Comparison of ENCODE assay signal across 14 cellular contexts in the genomic region with DNA sequence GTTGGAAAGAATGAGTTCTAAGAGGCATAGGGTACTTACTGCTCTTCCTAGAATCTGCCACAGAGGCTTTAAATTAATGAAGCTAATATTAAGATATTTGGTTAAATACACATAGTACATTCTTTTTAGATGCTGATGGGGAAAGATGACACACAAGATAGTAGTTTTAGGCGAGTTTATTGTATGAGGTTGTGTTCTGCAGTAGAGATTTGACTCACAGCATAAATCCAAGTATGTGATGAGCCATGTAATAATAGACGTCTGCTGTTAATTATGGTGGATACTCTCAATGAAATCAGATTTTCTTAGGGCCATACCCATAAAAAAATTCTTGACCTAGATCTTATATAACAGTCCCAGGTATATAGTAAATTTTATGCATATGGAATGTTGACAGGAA. TPM values are rescaled to one million over a fixed set of nuclear protein-coding genes. Genes with fewer than 3 reads are reported as not detected.
A peak's percentile ranks its signal among the peaks of the same experiment; 100 is the strongest.
DNase-seq lines count a peak whose midpoint lies in the region; ATAC-seq and TF ChIP-seq lines count a peak whose summit lies in the region.
"Had no signal": no experiment of that assay in that cellular context is flagged by ENCODE, and none has a peak within 500 bp of the region (broad histone marks: within the 10 kb centered on the region; RNA-seq: fewer than 3 reads in every experiment).

No MANE protein-coding gene starts in this region.

- no peak for DNase-seq in activated naive CD8-positive, alpha-beta T cell treated with anti-CD3 and anti-CD28 coated beads for 36 hours
- DNase-seq in SK-N-SH, result no peak
- peak; percentile 21 for DNase-seq in fibroblast of mammary gland (ENCODE audit: low read depth)
- DNase-seq in SW480 (ENCODE audit: low spot score), result no peak
- DNase-seq: DMS 273 treated with DMSO at 0.1 percent for 48 hours, GOT3, H9 had no signal

- no peaks in the 10 kb centered on the region for H3K36me3 Mint-ChIP-seq in activated naive CD8-positive, alpha-beta T cell
- H3K36me3 Mint-ChIP-seq in activated naive CD8-positive, alpha-beta T cell treated with anti-CD3 and anti-CD28 coated beads for 36 hours, result peaks cover 4% of the 10 kb centered on the region

- ATAC-seq in GM21528 (IDR thresholded peaks at IDR 0.05; ENCODE audit: low FRiP score, unreplicated experiment) (no peak), HG02610 (IDR thresholded peaks at IDR 0.05; ENCODE audit: unreplicated experiment) (no peak)
- ATAC-seq: GM12878, HepG2 had no signal

- TF ChIP-seq CTCF in SK-N-SH (IDR thresholded peaks at IDR 0.05) (no peak), fibroblast of mammary gland (conservative IDR thresholded peaks at IDR 0.05; ENCODE audit: control insufficient read depth, insufficient read depth, low read depth, low read length) (no peak)

- no peak for TF ChIP-seq EP300 in SK-N-SH (IDR thresholded peaks at IDR 0.05; ENCODE audit: borderline replicate concordance in 1 of 2, low read depth in 1 of 2, low read length in 1 of 2)

- no peak overlapping the region for H3K27ac ChIP-seq in SK-N-SH (ENCODE audit: low read depth in 2 of 2, low read length in 1 of 2)
- H3K27ac ChIP-seq: 22Rv1 had no signal

- CTCF ChIA-PET in SK-N-SH (lab: Yijun Ruan, JAX), result interaction anchor here (0.8 to 1.6 kb wide), 4 partner anchors 32 to 424 kb away, joined by 3 to 6 read pairs (median 4); no protein-coding TSS in a partner anchor

- no peaks in the 10 kb centered on the region for H3K9me3 Mint-ChIP-seq in activated naive CD8-positive, alpha-beta T cell (ENCODE audit: low read depth)
- H3K9me3 Mint-ChIP-seq in activated naive CD8-positive, alpha-beta T cell treated with anti-CD3 and anti-CD28 coated beads for 36 hours, result no peaks in the 10 kb centered on the region
- H3K9me3 Mint-ChIP-seq: CD14-positive monocyte, H9 had no signal

- H3K27ac Mint-ChIP-seq in activated naive CD8-positive, alpha-beta T cell, result peak overlapping the region; percentile 51
- no peak overlapping the region for H3K27ac Mint-ChIP-seq in activated naive CD8-positive, alpha-beta T cell treated with anti-CD3 and anti-CD28 coated beads for 36 hours
- H3K27ac Mint-ChIP-seq: CD14-positive monocyte had no signal

- TF ChIP-seq RAD21 in SK-N-SH (IDR thresholded peaks at IDR 0.05; ENCODE audit: low read length), result no peak

- H4K20me1 ChIP-seq in SK-N-SH (ENCODE audit: insufficient read depth), result peaks cover 72% of the 10 kb centered on the region

- H3K9me2 ChIP-seq in SK-N-SH, result no peaks in the 10 kb centered on the region

- peaks cover 85% of the 10 kb centered on the region for H3K4me1 Mint-ChIP-seq in activated naive CD8-positive, alpha-beta T cell (ENCODE audit: low read depth)
- peaks cover 79% of the 10 kb centered on the region for H3K4me1 Mint-ChIP-seq in activated naive CD8-positive, alpha-beta T cell treated with anti-CD3 and anti-CD28 coated beads for 36 hours

- H3K27me3 ChIP-seq in SK-N-SH (ENCODE audit: insufficient read depth), result no peaks in the 10 kb centered on the region

- H3K4me3 ChIP-seq in SK-N-SH (ENCODE audit: low read depth in 2 of 2, low read length in 1 of 2) (no peak overlapping the region), fibroblast of mammary gland (ENCODE audit: control insufficient read depth, low read depth, low read length) (no peak overlapping the region)
- H3K4me3 ChIP-seq: GM12878 had no signal

- 48% methylated on average over 2 of the region's 2 CpGs for WGBS in SK-N-SH (ENCODE audit: low lambda C conversion rate)

- no peak overlapping the region for H3K4me2 ChIP-seq in SK-N-SH

- H3F3A ChIP-seq in SK-N-SH (replicated peaks; ENCODE audit: insufficient read depth), result peaks cover 16% of the 10 kb centered on the region

- H3K36me3 ChIP-seq in SK-N-SH (replicated peaks in 1 of 2; ENCODE audit: control insufficient read depth in 1 of 2, insufficient read depth in 2 of 2, low read length in 1 of 2), result no peaks in the 10 kb centered on the region

- no peak overlapping the region for H3K9ac ChIP-seq in SK-N-SH

- no peak overlapping the region for H2AFZ ChIP-seq in SK-N-SH (ENCODE audit: low read depth)

- POLR2A ChIA-PET in SK-N-SH (lab: Yijun Ruan, JAX), result no interaction called here

- H3K27me3 Mint-ChIP-seq in activated naive CD8-positive, alpha-beta T cell, result no peaks in the 10 kb centered on the region
- H3K27me3 Mint-ChIP-seq in activated naive CD8-positive, alpha-beta T cell treated with anti-CD3 and anti-CD28 coated beads for 36 hours, result no peaks in the 10 kb centered on the region

- peaks cover 92% of the 10 kb centered on the region for H3K79me2 ChIP-seq in SK-N-SH (ENCODE audit: insufficient read depth)

- no peak overlapping the region for H3K4me3 Mint-ChIP-seq in activated naive CD8-positive, alpha-beta T cell
- no peak overlapping the region for H3K4me3 Mint-ChIP-seq in activated naive CD8-positive, alpha-beta T cell treated with anti-CD3 and anti-CD28 coated beads for 36 hours
- H3K4me3 Mint-ChIP-seq: CD14-positive monocyte, H9 had no signal

- H3K4me1 ChIP-seq in SK-N-SH (ENCODE audit: control insufficient read depth in 1 of 2, insufficient read depth in 2 of 2, low read depth in 1 of 2, low read length in 1 of 2), result peaks cover 0 to 44% of the 10 kb centered on the region in 2 experiments; a peak in 3 of 4 replicates

- H3K9me3 ChIP-seq in SK-N-SH, result no peaks in the 10 kb centered on the region

TF ChIP-seq in SK-N-SH, 30 proteins besides CTCF, POLR2A, EP300 and RAD21:
- 0 out of 2 replicates have a peak, but pooled peaks have one; percentile 19 for TF ChIP-seq TCF12 (IDR thresholded peaks at IDR 0.05)
- TF ChIP-seq, protein P1, sequence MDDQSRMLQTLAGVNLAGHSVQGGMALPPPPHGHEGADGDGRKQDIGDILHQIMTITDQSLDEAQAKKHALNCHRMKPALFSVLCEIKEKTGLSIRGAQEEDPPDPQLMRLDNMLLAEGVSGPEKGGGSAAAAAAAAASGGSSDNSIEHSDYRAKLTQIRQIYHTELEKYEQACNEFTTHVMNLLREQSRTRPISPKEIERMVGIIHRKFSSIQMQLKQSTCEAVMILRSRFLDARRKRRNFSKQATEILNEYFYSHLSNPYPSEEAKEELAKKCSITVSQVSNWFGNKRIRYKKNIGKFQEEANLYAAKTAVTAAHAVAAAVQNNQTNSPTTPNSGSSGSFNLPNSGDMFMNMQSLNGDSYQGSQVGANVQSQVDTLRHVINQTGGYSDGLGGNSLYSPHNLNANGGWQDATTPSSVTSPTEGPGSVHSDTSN (IDR thresholded peaks at IDR 0.05), result no peak

RNA-seq across cellular contexts. Expression of gene TNRC6C, which starts 8.0 kb away (rescaled TPM):
- 10 to 100 TPM; 16.2 to 19.2 TPM for total RNA-seq in activated naive CD8-positive, alpha-beta T cell treated with anti-CD3 and anti-CD28 coated beads for 36 hours
- polyA plus RNA-seq in SK-N-SH (2012; rRNA removed), result 1.6 and 2.2 TPM in 2 replicates
- 1.6 and 1.9 TPM in 2 replicates for polyA plus RNA-seq in SK-N-SH (2012; cell fraction: cytosol; rRNA removed)
- 6.2 and 6.7 TPM in 2 replicates for polyA plus RNA-seq in SK-N-SH (2012; cell fraction: nucleus; rRNA removed)
